In the genomic region with DNA sequence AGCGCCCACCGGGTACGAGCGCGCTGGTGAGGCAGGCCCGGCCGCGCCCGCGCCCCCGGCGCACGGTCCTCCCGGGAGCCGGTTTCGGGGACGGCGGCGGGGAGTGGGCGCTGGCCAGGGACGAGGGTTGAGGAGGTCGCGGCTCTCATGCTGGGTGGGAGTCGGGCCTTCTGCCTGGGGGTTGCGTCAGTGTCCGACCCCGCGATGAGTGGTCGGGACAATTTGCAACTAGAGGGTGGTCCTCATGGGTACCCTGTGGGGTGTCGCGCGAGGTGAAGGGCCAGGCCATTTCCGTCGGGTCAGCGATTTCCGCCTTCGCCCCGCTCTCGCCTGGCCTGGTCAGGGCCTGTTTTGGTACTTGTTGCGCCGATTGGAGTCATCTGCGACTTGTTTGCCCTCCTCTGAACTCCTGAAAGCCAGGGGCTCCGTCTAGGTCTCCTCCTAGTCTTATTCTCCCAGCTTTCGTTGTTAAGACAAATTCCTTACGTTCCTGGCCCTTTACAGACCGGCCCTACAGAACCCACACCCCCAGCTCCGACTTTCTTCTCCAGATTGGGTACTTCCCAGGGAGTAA, we compare ENCODE assay signal across 8 cellular contexts. TPM values are rescaled to one million over a fixed set of nuclear protein-coding genes. Genes with fewer than 3 reads are reported as not detected.
DNase-seq lines count a peak whose midpoint lies in the region; ATAC-seq and TF ChIP-seq lines count a peak whose summit lies in the region.

No MANE protein-coding gene starts in this region.

- POLR2A ChIA-PET in WTC11 (lab: Charles Lee) = interaction anchor here (1.0 kb wide), 1 partner anchor 15 kb away, joined by 4 read pairs; the partner anchor contains the start of genes NAA60 and ZNF597

- H3K79me2 ChIP-seq in osteoblast (ENCODE audit: insufficient read depth, low read length) = peaks cover 58% of the 10 kb centered on the region

- H3K27ac ChIP-seq in cardiac muscle cell (peak overlapping the region; percentile 98), osteoblast (ENCODE audit: low read depth, low read length) (peak overlapping the region; percentile 85)

- no peaks in the 10 kb centered on the region for H3K9me3 Mint-ChIP-seq in WTC11

- ATAC-seq in left cardiac atrium (no peak), HG03064 (IDR thresholded peaks at IDR 0.05; ENCODE audit: low read depth, unreplicated experiment) (peak; percentile 5), WTC11 (peak; percentile 5)

- H3K36me3 Mint-ChIP-seq in WTC11 = no peaks in the 10 kb centered on the region

- H3K4me1 Mint-ChIP-seq in WTC11 = peaks cover 37% of the 10 kb centered on the region

- H3K36me3 ChIP-seq in cardiac muscle cell (no peaks in the 10 kb centered on the region), osteoblast (ENCODE audit: insufficient read depth, low read length) (no peaks in the 10 kb centered on the region)

- peak overlapping the region; percentile 71 for H3K27ac Mint-ChIP-seq in WTC11

- H3K4me3 ChIP-seq in cardiac muscle cell (peak overlapping the region; percentile 66), osteoblast (ENCODE audit: insufficient read depth, low read length) (peak overlapping the region; percentile 95)

- CTCF ChIA-PET in WTC11 (lab: Charles Lee) = no interaction called here

- TF ChIP-seq CTCF in cardiac muscle cell (IDR thresholded peaks at IDR 0.05; ENCODE audit: low read depth, low read length) = no peak
- no peak for TF ChIP-seq CTCF in WTC11 (IDR thresholded peaks at IDR 0.05)
- TF ChIP-seq CTCF in osteoblast (IDR thresholded peaks at IDR 0.05; ENCODE audit: extremely low read depth, low read depth, low read length) = no peak

- H3K9me3 ChIP-seq in cardiac muscle cell (ENCODE audit: low read depth) (no peaks in the 10 kb centered on the region), osteoblast (ENCODE audit: low read depth, low read length) (no peaks in the 10 kb centered on the region)

- peaks cover 37% of the 10 kb centered on the region for H3K4me1 ChIP-seq in cardiac muscle cell (ENCODE audit: low read depth)
- peaks cover 20% of the 10 kb centered on the region for H3K4me1 ChIP-seq in osteoblast (ENCODE audit: insufficient read depth, low read length)

- peak overlapping the region; percentile 87 for H3K4me3 Mint-ChIP-seq in WTC11

- intact Hi-C loops in left cardiac atrium (cut with DNase I) = no loop called here

- peaks cover 45% of the 10 kb centered on the region for H4K20me1 ChIP-seq in osteoblast (ENCODE audit: insufficient read depth, low read length)

- no peaks in the 10 kb centered on the region; the same call in 1 of the 2 replicates for H3K27me3 Mint-ChIP-seq in WTC11 (ENCODE audit: low read depth)

- H3K27me3 ChIP-seq in cardiac muscle cell (no peaks in the 10 kb centered on the region), osteoblast (ENCODE audit: insufficient read depth, low read length) (no peaks in the 10 kb centered on the region)

- DNase-seq in cardiac muscle cell (ENCODE audit: low read depth in 1 of 2, low spot score in 1 of 2) (peak; percentile 46 to 56), left cardiac atrium (no peak), WTC11 (ENCODE audit: low spot score) (peak; percentile 35), fibroblast of peridontal ligament (ENCODE audit: extremely low read depth) (peak; percentile 51), osteoblast (ENCODE audit: insufficient read length, low spot score, missing footprints) (peak; percentile 88), NCI-H2029 treated with DMSO at 0.1 percent for 48 hours (lab: John Stamatoyannopoulos, UW) (no peak), T1000 (lab: John Stamatoyannopoulos, UW) (no peak)

- peak overlapping the region; percentile 84 for H2AFZ ChIP-seq in osteoblast (ENCODE audit: low read length)

- peak overlapping the region; percentile 96 for H3K4me2 ChIP-seq in osteoblast (ENCODE audit: insufficient read depth, low read length)

TF ChIP-seq in WTC11, 78 proteins besides CTCF, POLR2A, EP300 and RAD21:
- TF ChIP-seq, protein P1, sequence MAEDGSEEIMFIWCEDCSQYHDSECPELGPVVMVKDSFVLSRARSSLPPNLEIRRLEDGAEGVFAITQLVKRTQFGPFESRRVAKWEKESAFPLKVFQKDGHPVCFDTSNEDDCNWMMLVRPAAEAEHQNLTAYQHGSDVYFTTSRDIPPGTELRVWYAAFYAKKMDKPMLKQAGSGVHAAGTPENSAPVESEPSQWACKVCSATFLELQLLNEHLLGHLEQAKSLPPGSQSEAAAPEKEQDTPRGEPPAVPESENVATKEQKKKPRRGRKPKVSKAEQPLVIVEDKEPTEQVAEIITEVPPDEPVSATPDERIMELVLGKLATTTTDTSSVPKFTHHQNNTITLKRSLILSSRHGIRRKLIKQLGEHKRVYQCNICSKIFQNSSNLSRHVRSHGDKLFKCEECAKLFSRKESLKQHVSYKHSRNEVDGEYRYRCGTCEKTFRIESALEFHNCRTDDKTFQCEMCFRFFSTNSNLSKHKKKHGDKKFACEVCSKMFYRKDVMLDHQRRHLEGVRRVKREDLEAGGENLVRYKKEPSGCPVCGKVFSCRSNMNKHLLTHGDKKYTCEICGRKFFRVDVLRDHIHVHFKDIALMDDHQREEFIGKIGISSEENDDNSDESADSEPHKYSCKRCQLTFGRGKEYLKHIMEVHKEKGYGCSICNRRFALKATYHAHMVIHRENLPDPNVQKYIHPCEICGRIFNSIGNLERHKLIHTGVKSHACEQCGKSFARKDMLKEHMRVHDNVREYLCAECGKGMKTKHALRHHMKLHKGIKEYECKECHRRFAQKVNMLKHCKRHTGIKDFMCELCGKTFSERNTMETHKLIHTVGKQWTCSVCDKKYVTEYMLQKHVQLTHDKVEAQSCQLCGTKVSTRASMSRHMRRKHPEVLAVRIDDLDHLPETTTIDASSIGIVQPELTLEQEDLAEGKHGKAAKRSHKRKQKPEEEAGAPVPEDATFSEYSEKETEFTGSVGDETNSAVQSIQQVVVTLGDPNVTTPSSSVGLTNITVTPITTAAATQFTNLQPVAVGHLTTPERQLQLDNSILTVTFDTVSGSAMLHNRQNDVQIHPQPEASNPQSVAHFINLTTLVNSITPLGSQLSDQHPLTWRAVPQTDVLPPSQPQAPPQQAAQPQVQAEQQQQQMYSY (CRISPR knock-in tag; IDR thresholded peaks at IDR 0.05) = no peak
- TF ChIP-seq FOXK1 (CRISPR knock-in tag; IDR thresholded peaks at IDR 0.05) = peak; percentile 19; the same call in 1 of the 2 replicates

RNA-seq across cellular contexts. Expression of gene NAA60, which starts 14.9 kb away (rescaled TPM):
- total RNA-seq in cardiac muscle cell (43.9 and 50.7 TPM in 2 replicates), left cardiac atrium (10 to 100 TPM; 35.4 to 38.2 TPM), WTC11 (2021) (44.8 to 50.3 TPM (median 46.4 TPM) in 3 replicates), osteoblast (19.7 and 27.5 TPM in 2 replicates)
- polyA plus RNA-seq in cardiac muscle cell = 77.0 and 83.0 TPM in 2 replicates

RNA-seq across cellular contexts. Expression of gene ZNF597, which starts 15.1 kb away (rescaled TPM):
- total RNA-seq in cardiac muscle cell = 1.2 and 2.1 TPM in 2 replicates
- 0.56 and 2.5 TPM in 2 replicates for polyA plus RNA-seq in cardiac muscle cell
- total RNA-seq in left cardiac atrium = 1 to 10 TPM; 1.4 to 2.3 TPM
- 1.3 to 2.2 TPM (median 1.4 TPM) in 3 replicates for total RNA-seq in WTC11 (2021)
- 2.9 TPM in 2 replicates for total RNA-seq in osteoblast

RNA-seq across cellular contexts. Expression of gene C16orf90, which starts 36.9 kb away (rescaled TPM):
- total RNA-seq in cardiac muscle cell = not detected in 2 replicates
- polyA plus RNA-seq in cardiac muscle cell = not detected in 2 replicates
- total RNA-seq in left cardiac atrium = not detected
- total RNA-seq in WTC11 (2021) = not detected in 3 replicates
- total RNA-seq in osteoblast = not detected in 2 replicates

RNA-seq across cellular contexts. Expression of gene CLUAP1, which starts 42.4 kb away (rescaled TPM):
- total RNA-seq in cardiac muscle cell = 23.3 and 29.0 TPM in 2 replicates
- 50.5 and 52.0 TPM in 2 replicates for polyA plus RNA-seq in cardiac muscle cell
- total RNA-seq in left cardiac atrium = 10 to 100 TPM; 15.4 to 16.0 TPM
- total RNA-seq in WTC11 (2021) = 11.1 to 13.7 TPM (median 12.6 TPM) in 3 replicates
- total RNA-seq in osteoblast = 17.0 and 18.6 TPM in 2 replicates

RNA-seq across cellular contexts. Expression of gene ZNF174, which starts 57.4 kb away (rescaled TPM):
- total RNA-seq in cardiac muscle cell (32.0 and 33.5 TPM in 2 replicates), left cardiac atrium (1 to 10 TPM; 8.6 TPM), WTC11 (2021) (11.3 to 13.8 TPM (median 11.7 TPM) in 3 replicates), osteoblast (9.7 and 11.2 TPM in 2 replicates)
- 31.4 and 33.1 TPM in 2 replicates for polyA plus RNA-seq in cardiac muscle cell

Comparison
In these comparisons a context has a peak if more than half of its experiments do, and no peak if none do; other contexts are left out.
1. DNase-seq: peak in cardiac muscle cell (2 of 2), WTC11 (single experiment), fibroblast of peridontal ligament (single experiment) and osteoblast (single experiment); none in left cardiac atrium (single experiment), NCI-H2029 treated with DMSO at 0.1 percent for 48 hours (single experiment) and T1000 (single experiment).
2. ATAC-seq: peak in HG03064 (single experiment) and WTC11 (single experiment); none in left cardiac atrium (0 of 2).